Comparison of ENCODE assay signal across 16 cellular contexts in the genomic region with DNA sequence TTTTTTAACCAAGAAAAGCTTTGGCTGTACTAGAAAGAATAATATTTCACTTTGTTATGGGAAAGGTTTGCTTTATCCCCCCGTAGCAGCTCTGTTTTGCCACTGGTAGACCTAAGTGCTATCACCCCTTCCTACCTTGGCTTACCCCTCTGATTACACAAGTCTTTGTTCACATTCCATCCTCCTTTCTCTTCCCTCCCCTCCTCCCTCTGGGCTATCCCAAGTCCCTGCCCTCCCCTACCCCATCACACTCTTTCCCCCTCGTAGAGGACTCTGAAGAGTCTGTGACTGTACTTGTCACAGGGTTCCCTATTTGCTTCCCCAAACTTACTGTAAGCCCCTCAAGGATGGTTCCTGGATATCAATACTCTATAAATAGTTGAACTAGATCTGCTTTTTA.
"Had no signal": no experiment of that assay in that cellular context is flagged by ENCODE, and none has a peak within 500 bp of the region (broad histone marks: within the 10 kb centered on the region; RNA-seq: fewer than 3 reads in every experiment).

No MANE protein-coding gene starts in this region.

- H3K27me3 ChIP-seq: body of pancreas, dorsolateral prefrontal cortex, spleen, suprapubic skin had no signal

- ATAC-seq: activated naive CD4-positive, alpha-beta T cell treated with anti-CD3 and anti-CD28 coated beads, Interleukin-2, amount 50 U/mL, for 72 hours; activated T-cell treated with anti-CD3 and anti-CD28 coated beads, Interleukin-2, amount 50 U/mL, for 4 hours; body of pancreas; esophagus mucosa; sciatic nerve had no signal

- H3K9me3 Mint-ChIP-seq: activated naive CD4-positive, alpha-beta T cell treated with anti-CD3 and anti-CD28 coated beads, Interleukin-2, amount 50 U/mL, for 72 hours had no signal

- H3K27ac Mint-ChIP-seq: activated CD4-positive, alpha-beta memory T cell treated with anti-CD3 and anti-CD28 coated beads for 36 hours; activated naive CD4-positive, alpha-beta T cell treated with anti-CD3 and anti-CD28 coated beads, Interleukin-2, amount 50 U/mL, for 72 hours had no signal

- H3K27ac ChIP-seq: body of pancreas, spleen, suprapubic skin had no signal

- H3K9me3 ChIP-seq: body of pancreas, suprapubic skin had no signal

- H3K36me3 ChIP-seq: spleen, suprapubic skin had no signal

- H3K36me3 Mint-ChIP-seq: activated CD4-positive, alpha-beta memory T cell treated with anti-CD3 and anti-CD28 coated beads for 36 hours; activated naive CD4-positive, alpha-beta T cell treated with anti-CD3 and anti-CD28 coated beads, Interleukin-2, amount 50 U/mL, for 72 hours had no signal

- H3K4me3 ChIP-seq: body of pancreas, spleen, suprapubic skin had no signal

- H3K4me3 Mint-ChIP-seq: activated CD4-positive, alpha-beta memory T cell treated with anti-CD3 and anti-CD28 coated beads for 36 hours; activated T-cell treated with anti-CD3 and anti-CD28 coated beads, Interleukin-2, amount 50 U/mL, for 4 hours had no signal

- DNase-seq: activated CD4-positive, alpha-beta memory T cell treated with anti-CD3 and anti-CD28 coated beads for 36 hours; activated effector memory CD4-positive, alpha-beta T cell treated with anti-CD3 and anti-CD28 coated beads, Interleukin-2, amount 50 U/mL, for 16 hours; activated T-cell treated with anti-CD3 and anti-CD28 coated beads, Interleukin-2, amount 50 U/mL, for 4 hours; amniotic stem cell; cerebellar nuclear complex; midbrain; spleen; stimulated activated CD4-positive, alpha-beta T cell treated with anti-CD3 and anti-CD28 coated beads, Interleukin-2, amount 100 ng/mL, for 24 hours; stimulated activated naive CD4-positive, alpha-beta T cell treated with Interleukin-2 at 50 U/mL for 16 hours had no signal

- H3K27me3 Mint-ChIP-seq: activated CD4-positive, alpha-beta memory T cell treated with anti-CD3 and anti-CD28 coated beads for 36 hours; progenitor cell of endocrine pancreas had no signal
